In the genomic region with DNA sequence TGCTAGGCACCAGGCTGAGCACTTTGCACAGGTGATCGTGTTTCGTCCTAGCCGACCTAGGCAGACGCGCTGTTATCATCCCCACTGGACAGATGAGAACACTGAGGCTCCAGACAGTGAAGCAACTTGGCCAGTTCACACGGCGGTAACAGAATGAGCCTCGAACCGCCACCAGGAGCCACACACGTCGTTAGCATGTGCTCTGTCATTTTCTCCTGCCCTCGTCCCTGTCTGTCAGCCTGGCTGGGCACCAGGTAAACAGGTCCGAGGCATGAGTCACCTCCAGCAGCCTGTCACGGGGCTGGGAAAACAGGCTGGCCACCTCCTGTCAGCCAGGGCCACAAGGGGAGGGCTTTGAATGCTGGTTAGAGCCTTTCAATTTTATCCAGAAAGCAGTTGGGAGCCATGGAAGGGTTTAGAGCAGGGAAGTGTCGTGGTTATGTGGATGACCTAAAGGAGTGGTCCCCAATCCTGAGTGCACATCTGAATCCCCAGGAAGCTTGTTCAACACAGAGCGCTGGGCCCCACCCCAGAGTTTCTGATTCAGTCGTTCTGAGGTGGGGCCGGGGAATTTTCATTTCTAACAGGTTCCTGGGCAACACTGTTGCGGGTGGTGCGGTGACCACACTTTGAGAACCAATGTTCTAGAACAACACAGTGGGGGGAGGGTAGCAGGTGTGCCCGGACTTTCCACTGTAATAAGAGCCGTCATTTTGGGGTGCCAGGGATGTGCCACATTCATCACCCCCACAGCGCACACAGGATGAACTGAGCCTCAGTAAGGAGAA, we compare ENCODE assay signal across 1 cellular context.
TF ChIP-seq lines count a peak whose summit lies in the region.

No MANE protein-coding gene starts in this region.

TF ChIP-seq in HepG2, 621 proteins besides CTCF, POLR2A, EP300 and RAD21 (continued from another document and continues in another):
- TF ChIP-seq, protein P1, sequence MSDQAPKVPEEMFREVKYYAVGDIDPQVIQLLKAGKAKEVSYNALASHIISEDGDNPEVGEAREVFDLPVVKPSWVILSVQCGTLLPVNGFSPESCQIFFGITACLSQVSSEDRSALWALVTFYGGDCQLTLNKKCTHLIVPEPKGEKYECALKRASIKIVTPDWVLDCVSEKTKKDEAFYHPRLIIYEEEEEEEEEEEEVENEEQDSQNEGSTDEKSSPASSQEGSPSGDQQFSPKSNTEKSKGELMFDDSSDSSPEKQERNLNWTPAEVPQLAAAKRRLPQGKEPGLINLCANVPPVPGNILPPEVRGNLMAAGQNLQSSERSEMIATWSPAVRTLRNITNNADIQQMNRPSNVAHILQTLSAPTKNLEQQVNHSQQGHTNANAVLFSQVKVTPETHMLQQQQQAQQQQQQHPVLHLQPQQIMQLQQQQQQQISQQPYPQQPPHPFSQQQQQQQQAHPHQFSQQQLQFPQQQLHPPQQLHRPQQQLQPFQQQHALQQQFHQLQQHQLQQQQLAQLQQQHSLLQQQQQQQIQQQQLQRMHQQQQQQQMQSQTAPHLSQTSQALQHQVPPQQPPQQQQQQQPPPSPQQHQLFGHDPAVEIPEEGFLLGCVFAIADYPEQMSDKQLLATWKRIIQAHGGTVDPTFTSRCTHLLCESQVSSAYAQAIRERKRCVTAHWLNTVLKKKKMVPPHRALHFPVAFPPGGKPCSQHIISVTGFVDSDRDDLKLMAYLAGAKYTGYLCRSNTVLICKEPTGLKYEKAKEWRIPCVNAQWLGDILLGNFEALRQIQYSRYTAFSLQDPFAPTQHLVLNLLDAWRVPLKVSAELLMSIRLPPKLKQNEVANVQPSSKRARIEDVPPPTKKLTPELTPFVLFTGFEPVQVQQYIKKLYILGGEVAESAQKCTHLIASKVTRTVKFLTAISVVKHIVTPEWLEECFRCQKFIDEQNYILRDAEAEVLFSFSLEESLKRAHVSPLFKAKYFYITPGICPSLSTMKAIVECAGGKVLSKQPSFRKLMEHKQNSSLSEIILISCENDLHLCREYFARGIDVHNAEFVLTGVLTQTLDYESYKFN (CRISPR knock-in tag; conservative IDR thresholded peaks at IDR 0.05): peak; percentile 54
- peak; percentile 96 for TF ChIP-seq ZNF724P (CRISPR knock-in tag; IDR thresholded peaks at IDR 0.05; ENCODE audit: borderline replicate concordance)
- TF ChIP-seq ZNF335 (CRISPR knock-in tag; IDR thresholded peaks at IDR 0.05): peak; percentile 94
- TF ChIP-seq MYC (CRISPR knock-in tag; IDR thresholded peaks at IDR 0.05; ENCODE audit: borderline replicate concordance): peak; percentile 67
- no peak for TF ChIP-seq MZF1 (CRISPR knock-in tag; IDR thresholded peaks at IDR 0.05; ENCODE audit: borderline replicate concordance)
- TF ChIP-seq TBX3 (IDR thresholded peaks at IDR 0.05; ENCODE audit: borderline replicate concordance): no peak
- TF ChIP-seq HNF4G (IDR thresholded peaks at IDR 0.05; ENCODE audit: borderline replicate concordance, low read depth, low read length): no peak
- TF ChIP-seq HNF4G (CRISPR knock-in tag; IDR thresholded peaks at IDR 0.05; ENCODE audit: borderline replicate concordance, low read depth): 0 out of 2 replicates have a peak, but pooled peaks have one; percentile 21
- TF ChIP-seq, protein P2, sequence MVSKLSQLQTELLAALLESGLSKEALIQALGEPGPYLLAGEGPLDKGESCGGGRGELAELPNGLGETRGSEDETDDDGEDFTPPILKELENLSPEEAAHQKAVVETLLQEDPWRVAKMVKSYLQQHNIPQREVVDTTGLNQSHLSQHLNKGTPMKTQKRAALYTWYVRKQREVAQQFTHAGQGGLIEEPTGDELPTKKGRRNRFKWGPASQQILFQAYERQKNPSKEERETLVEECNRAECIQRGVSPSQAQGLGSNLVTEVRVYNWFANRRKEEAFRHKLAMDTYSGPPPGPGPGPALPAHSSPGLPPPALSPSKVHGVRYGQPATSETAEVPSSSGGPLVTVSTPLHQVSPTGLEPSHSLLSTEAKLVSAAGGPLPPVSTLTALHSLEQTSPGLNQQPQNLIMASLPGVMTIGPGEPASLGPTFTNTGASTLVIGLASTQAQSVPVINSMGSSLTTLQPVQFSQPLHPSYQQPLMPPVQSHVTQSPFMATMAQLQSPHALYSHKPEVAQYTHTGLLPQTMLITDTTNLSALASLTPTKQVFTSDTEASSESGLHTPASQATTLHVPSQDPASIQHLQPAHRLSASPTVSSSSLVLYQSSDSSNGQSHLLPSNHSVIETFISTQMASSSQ (IDR thresholded peaks at IDR 0.05; ENCODE audit: low read depth): no peak
- TF ChIP-seq, protein P2 (CRISPR knock-in tag; IDR thresholded peaks at IDR 0.05; ENCODE audit: borderline replicate concordance): peak; percentile 44; the same call in 1 of the 2 replicates
- TF ChIP-seq CREB1 (IDR thresholded peaks at IDR 0.05): peak; percentile 46
- TF ChIP-seq CREB1 (CRISPR knock-in tag; IDR thresholded peaks at IDR 0.05): no peak
- 0 out of 2 replicates have a peak, but pooled peaks have one; percentile 12 for TF ChIP-seq HNRNPL (IDR thresholded peaks at IDR 0.05; ENCODE audit: low read depth, low read length)
- no peak for TF ChIP-seq KMT2A (CRISPR knock-in tag; IDR thresholded peaks at IDR 0.05)
- TF ChIP-seq TSC22D2 (CRISPR knock-in tag; IDR thresholded peaks at IDR 0.05; ENCODE audit: borderline replicate concordance): 0 out of 2 replicates have a peak, but pooled peaks have one; percentile 48
- peak; percentile 95; the same call in 1 of the 2 replicates for TF ChIP-seq ZMYM3 (CRISPR knock-in tag; IDR thresholded peaks at IDR 0.05)
- peak; percentile 79; the same call in 1 of the 2 replicates for TF ChIP-seq SMAD3 (CRISPR knock-in tag; IDR thresholded peaks at IDR 0.05)
- peak; percentile 97 for TF ChIP-seq TGIF2 (CRISPR knock-in tag; IDR thresholded peaks at IDR 0.05)
- 0 out of 2 replicates have a peak, but pooled peaks have one; percentile 78 for TF ChIP-seq KLF9 (CRISPR knock-in tag; IDR thresholded peaks at IDR 0.05; ENCODE audit: low read depth)
- no peak for TF ChIP-seq PHB2 (IDR thresholded peaks at IDR 0.05; ENCODE audit: partially characterized antibody)
- TF ChIP-seq, protein P3, sequence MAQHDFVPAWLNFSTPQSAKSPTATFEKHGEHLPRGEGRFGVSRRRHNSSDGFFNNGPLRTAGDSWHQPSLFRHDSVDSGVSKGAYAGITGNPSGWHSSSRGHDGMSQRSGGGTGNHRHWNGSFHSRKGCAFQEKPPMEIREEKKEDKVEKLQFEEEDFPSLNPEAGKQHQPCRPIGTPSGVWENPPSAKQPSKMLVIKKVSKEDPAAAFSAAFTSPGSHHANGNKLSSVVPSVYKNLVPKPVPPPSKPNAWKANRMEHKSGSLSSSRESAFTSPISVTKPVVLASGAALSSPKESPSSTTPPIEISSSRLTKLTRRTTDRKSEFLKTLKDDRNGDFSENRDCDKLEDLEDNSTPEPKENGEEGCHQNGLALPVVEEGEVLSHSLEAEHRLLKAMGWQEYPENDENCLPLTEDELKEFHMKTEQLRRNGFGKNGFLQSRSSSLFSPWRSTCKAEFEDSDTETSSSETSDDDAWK (CRISPR knock-in tag; IDR thresholded peaks at IDR 0.05): no peak
- peak; percentile 83 for TF ChIP-seq ZNF317 (CRISPR knock-in tag; IDR thresholded peaks at IDR 0.05)
- peak; percentile 88 for TF ChIP-seq RARA (CRISPR knock-in tag; IDR thresholded peaks at IDR 0.05)
- peak; percentile 94 for TF ChIP-seq KLF6 (CRISPR knock-in tag; IDR thresholded peaks at IDR 0.05)
- TF ChIP-seq ZNF598 (CRISPR knock-in tag; IDR thresholded peaks at IDR 0.05; ENCODE audit: borderline replicate concordance): peak; percentile 66; the same call in 1 of the 2 replicates
- no peak for TF ChIP-seq ZNF337 (CRISPR knock-in tag; IDR thresholded peaks at IDR 0.05; ENCODE audit: borderline replicate concordance, low read depth)
- TF ChIP-seq MED8 (CRISPR knock-in tag; IDR thresholded peaks at IDR 0.05; ENCODE audit: insufficient replicate concordance): no peak
- TF ChIP-seq, protein P4, sequence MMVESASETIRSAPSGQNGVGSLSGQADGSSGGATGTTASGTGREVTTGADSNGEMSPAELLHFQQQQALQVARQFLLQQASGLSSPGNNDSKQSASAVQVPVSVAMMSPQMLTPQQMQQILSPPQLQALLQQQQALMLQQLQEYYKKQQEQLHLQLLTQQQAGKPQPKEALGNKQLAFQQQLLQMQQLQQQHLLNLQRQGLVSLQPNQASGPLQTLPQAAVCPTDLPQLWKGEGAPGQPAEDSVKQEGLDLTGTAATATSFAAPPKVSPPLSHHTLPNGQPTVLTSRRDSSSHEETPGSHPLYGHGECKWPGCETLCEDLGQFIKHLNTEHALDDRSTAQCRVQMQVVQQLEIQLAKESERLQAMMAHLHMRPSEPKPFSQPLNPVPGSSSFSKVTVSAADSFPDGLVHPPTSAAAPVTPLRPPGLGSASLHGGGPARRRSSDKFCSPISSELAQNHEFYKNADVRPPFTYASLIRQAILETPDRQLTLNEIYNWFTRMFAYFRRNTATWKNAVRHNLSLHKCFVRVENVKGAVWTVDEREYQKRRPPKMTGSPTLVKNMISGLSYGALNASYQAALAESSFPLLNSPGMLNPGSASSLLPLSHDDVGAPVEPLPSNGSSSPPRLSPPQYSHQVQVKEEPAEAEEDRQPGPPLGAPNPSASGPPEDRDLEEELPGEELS (CRISPR knock-in tag; IDR thresholded peaks at IDR 0.05): peak; percentile 54; the same call in 1 of the 2 replicates
- TF ChIP-seq ZFYVE20 (CRISPR knock-in tag; IDR thresholded peaks at IDR 0.05; ENCODE audit: borderline replicate concordance, low read depth): no peak
- TF ChIP-seq, protein P5, sequence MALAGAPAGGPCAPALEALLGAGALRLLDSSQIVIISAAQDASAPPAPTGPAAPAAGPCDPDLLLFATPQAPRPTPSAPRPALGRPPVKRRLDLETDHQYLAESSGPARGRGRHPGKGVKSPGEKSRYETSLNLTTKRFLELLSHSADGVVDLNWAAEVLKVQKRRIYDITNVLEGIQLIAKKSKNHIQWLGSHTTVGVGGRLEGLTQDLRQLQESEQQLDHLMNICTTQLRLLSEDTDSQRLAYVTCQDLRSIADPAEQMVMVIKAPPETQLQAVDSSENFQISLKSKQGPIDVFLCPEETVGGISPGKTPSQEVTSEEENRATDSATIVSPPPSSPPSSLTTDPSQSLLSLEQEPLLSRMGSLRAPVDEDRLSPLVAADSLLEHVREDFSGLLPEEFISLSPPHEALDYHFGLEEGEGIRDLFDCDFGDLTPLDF (CRISPR knock-in tag; IDR thresholded peaks at IDR 0.05): no peak
- TF ChIP-seq, protein P6, sequence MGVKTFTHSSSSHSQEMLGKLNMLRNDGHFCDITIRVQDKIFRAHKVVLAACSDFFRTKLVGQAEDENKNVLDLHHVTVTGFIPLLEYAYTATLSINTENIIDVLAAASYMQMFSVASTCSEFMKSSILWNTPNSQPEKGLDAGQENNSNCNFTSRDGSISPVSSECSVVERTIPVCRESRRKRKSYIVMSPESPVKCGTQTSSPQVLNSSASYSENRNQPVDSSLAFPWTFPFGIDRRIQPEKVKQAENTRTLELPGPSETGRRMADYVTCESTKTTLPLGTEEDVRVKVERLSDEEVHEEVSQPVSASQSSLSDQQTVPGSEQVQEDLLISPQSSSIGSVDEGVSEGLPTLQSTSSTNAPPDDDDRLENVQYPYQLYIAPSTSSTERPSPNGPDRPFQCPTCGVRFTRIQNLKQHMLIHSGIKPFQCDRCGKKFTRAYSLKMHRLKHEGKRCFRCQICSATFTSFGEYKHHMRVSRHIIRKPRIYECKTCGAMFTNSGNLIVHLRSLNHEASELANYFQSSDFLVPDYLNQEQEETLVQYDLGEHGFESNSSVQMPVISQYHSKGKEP (CRISPR knock-in tag; IDR thresholded peaks at IDR 0.05): no peak
- peak; percentile 95; the same call in 1 of the 2 replicates for TF ChIP-seq NRL (CRISPR knock-in tag; IDR thresholded peaks at IDR 0.05; ENCODE audit: borderline replicate concordance)
- no peak for TF ChIP-seq SOX6 (IDR thresholded peaks at IDR 0.05)
- peak; percentile 54; the same call in 1 of the 2 replicates for TF ChIP-seq SOX6 (CRISPR knock-in tag; IDR thresholded peaks at IDR 0.05)
- no peak; the same call in 1 of the 2 replicates for TF ChIP-seq GZF1 (CRISPR knock-in tag; IDR thresholded peaks at IDR 0.05)
- TF ChIP-seq, protein P7, sequence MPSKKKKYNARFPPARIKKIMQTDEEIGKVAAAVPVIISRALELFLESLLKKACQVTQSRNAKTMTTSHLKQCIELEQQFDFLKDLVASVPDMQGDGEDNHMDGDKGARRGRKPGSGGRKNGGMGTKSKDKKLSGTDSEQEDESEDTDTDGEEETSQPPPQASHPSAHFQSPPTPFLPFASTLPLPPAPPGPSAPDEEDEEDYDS (CRISPR knock-in tag; IDR thresholded peaks at IDR 0.05): peak; percentile 62
- TF ChIP-seq ZNF331 (CRISPR knock-in tag; IDR thresholded peaks at IDR 0.05): peak; percentile 62
- peak; percentile 69; the same call in 1 of the 2 replicates for TF ChIP-seq ZNF350 (CRISPR knock-in tag; IDR thresholded peaks at IDR 0.05; ENCODE audit: borderline replicate concordance, low read depth)
- TF ChIP-seq SKI (IDR thresholded peaks at IDR 0.05; ENCODE audit: partially characterized antibody): peak; percentile 82
- peak; percentile 96 for TF ChIP-seq ZNF232 (CRISPR knock-in tag; IDR thresholded peaks at IDR 0.05; ENCODE audit: borderline replicate concordance)
- TF ChIP-seq, protein P8, sequence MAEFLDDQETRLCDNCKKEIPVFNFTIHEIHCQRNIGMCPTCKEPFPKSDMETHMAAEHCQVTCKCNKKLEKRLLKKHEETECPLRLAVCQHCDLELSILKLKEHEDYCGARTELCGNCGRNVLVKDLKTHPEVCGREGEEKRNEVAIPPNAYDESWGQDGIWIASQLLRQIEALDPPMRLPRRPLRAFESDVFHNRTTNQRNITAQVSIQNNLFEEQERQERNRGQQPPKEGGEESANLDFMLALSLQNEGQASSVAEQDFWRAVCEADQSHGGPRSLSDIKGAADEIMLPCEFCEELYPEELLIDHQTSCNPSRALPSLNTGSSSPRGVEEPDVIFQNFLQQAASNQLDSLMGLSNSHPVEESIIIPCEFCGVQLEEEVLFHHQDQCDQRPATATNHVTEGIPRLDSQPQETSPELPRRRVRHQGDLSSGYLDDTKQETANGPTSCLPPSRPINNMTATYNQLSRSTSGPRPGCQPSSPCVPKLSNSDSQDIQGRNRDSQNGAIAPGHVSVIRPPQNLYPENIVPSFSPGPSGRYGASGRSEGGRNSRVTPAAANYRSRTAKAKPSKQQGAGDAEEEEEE (CRISPR knock-in tag; IDR thresholded peaks at IDR 0.05; ENCODE audit: borderline replicate concordance): no peak
- TF ChIP-seq, protein P9, sequence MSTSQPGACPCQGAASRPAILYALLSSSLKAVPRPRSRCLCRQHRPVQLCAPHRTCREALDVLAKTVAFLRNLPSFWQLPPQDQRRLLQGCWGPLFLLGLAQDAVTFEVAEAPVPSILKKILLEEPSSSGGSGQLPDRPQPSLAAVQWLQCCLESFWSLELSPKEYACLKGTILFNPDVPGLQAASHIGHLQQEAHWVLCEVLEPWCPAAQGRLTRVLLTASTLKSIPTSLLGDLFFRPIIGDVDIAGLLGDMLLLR (CRISPR knock-in tag; IDR thresholded peaks at IDR 0.05): 0 out of 2 replicates have a peak, but pooled peaks have one; percentile 30
- 0 out of 2 replicates have a peak, but pooled peaks have one; percentile 38 for TF ChIP-seq HMG20B (CRISPR knock-in tag; conservative IDR thresholded peaks at IDR 0.05)
